17 cellular contexts compared by ENCODE assay signal in the genomic region with DNA sequence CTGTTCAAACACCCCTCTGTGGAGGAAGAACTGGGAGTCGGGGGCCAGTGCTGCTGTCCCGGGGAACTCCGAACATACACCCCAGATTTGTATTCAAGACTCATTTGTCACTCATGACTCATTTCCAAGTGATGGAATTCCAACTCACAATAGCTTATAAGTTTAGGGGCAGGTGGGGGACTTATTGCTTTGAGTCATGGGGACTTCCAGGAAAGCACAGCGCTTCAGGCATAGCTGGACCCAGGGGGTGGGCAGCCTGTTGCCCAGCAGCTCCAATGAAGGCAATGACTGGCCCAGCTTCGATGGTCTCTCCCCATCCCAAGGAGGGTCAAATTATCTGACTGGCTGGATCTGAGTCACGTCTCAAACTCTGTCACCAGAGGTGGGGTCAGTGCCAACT.
DNase-seq lines count a peak whose midpoint lies in the region; ATAC-seq and TF ChIP-seq lines count a peak whose summit lies in the region.
"Had no signal": no experiment of that assay in that cellular context is flagged by ENCODE, and none has a peak within 500 bp of the region (broad histone marks: within the 10 kb centered on the region; RNA-seq: fewer than 3 reads in every experiment).

No MANE protein-coding gene starts in this region.

- no peak overlapping the region; the same call in 1 of the 2 replicates for H3K27ac ChIP-seq in ACC112 (ENCODE audit: low read depth, low read length)
- H3K27ac ChIP-seq: parathyroid adenoma had no signal

- H3K36me3 Mint-ChIP-seq in HFFc6 (ENCODE audit: low read depth) (no peaks in the 10 kb centered on the region), immature natural killer cell (no peaks in the 10 kb centered on the region)

- no peaks in the 10 kb centered on the region for H3K79me2 ChIP-seq in ACC112 (ENCODE audit: control insufficient read depth, insufficient read depth, low read length, unreplicated experiment)
- H3K79me2 ChIP-seq: parathyroid adenoma had no signal

- H3K4me1 Mint-ChIP-seq in HFFc6 (ENCODE audit: low read depth): peaks cover 22% of the 10 kb centered on the region
- no peaks in the 10 kb centered on the region for H3K4me1 Mint-ChIP-seq in immature natural killer cell

- H3K36me3 ChIP-seq in ACC112 (ENCODE audit: insufficient read depth, low read length): no peaks in the 10 kb centered on the region
- H3K36me3 ChIP-seq in BE2C: no peaks in the 10 kb centered on the region

- TF ChIP-seq CTCF in HFFc6 (IDR thresholded peaks at IDR 0.05): no peak
- no peak for TF ChIP-seq CTCF in BE2C (IDR thresholded peaks at IDR 0.05; ENCODE audit: low read depth, low read length)

- DNase-seq in HFFc6 (peak; percentile 3), SW 1271 (lab: John Stamatoyannopoulos, UW) (peak; percentile 12 to 51), iris pigment epithelial cell (ENCODE audit: low read depth) (peak; percentile 76), immature natural killer cell (no peak), BE2C (no peak), NCI-H446 (lab: John Stamatoyannopoulos, UW) (no peak)
- DNase-seq: activated CD4-positive, alpha-beta memory T cell treated with anti-CD3 and anti-CD28 coated beads for 36 hours; AML-193; amniotic stem cell; cortex of kidney; KG1; NCI-H187 treated with DMSO at 0.1 percent for 48 hours; Right ventricle myocardium superior had no signal

- H3K4me1 ChIP-seq in ACC112 (ENCODE audit: control insufficient read depth, insufficient read depth, low read length, unreplicated experiment) (peaks cover 17% of the 10 kb centered on the region), BE2C (no peaks in the 10 kb centered on the region)
- H3K4me1 ChIP-seq: parathyroid adenoma had no signal

- no peaks in the 10 kb centered on the region for H3K9me3 ChIP-seq in BE2C

- H2AFZ ChIP-seq in ACC112 (ENCODE audit: low read length, unreplicated experiment): no peak overlapping the region
- H2AFZ ChIP-seq: parathyroid adenoma had no signal

- H3K27me3 Mint-ChIP-seq in HFFc6 (ENCODE audit: insufficient read depth): peaks cover 14% of the 10 kb centered on the region
- peaks cover 8 to 27% (median 10%) of the 10 kb centered on the region in 3 donors for H3K27me3 Mint-ChIP-seq in immature natural killer cell (ENCODE audit: low read depth in 3 of 3)

- no peak overlapping the region for H3K27ac Mint-ChIP-seq in HFFc6
- no peak overlapping the region for H3K27ac Mint-ChIP-seq in immature natural killer cell
- H3K27ac Mint-ChIP-seq: activated CD4-positive, alpha-beta memory T cell treated with anti-CD3 and anti-CD28 coated beads for 36 hours; activated T-helper 1 cell treated with anti-CD3 and anti-CD28 coated beads, Interleukin-12 subunit alpha, Interleukin-12 subunit beta, Interleukin-2, Interleukin-4 antibody, amounts not matched to agents 30 ng/mL and 10 ng/mL and 1 ng/mL, durations not matched to agents 14 hours and 24 hours and 36 hours had no signal

- no peak for ATAC-seq in HG03354 (IDR thresholded peaks at IDR 0.05; ENCODE audit: poor library complexity, severe bottlenecking, unreplicated experiment)

- H3K4me3 ChIP-seq in ACC112 (ENCODE audit: low read depth, low read length): 0 out of 2 replicates have a peak overlapping the region, but pooled peaks have one; percentile 8
- H3K4me3 ChIP-seq in BE2C (ENCODE audit: low read depth, low read length): no peak overlapping the region

- H3K27me3 ChIP-seq in ACC112 (ENCODE audit: insufficient read depth, low read length) (no peaks in the 10 kb centered on the region), BE2C (no peaks in the 10 kb centered on the region)

- H3K9me3 Mint-ChIP-seq in HFFc6 (peaks cover 5% of the 10 kb centered on the region; the same call in 1 of the 2 replicates), immature natural killer cell (peaks cover 0 to 4% (median 0%) of the 10 kb centered on the region in 6 donors)
- H3K9me3 Mint-ChIP-seq: activated T-helper 1 cell treated with anti-CD3 and anti-CD28 coated beads, Interleukin-12 subunit alpha, Interleukin-12 subunit beta, Interleukin-2, Interleukin-4 antibody, amounts not matched to agents 30 ng/mL and 10 ng/mL and 1 ng/mL, durations not matched to agents 14 hours and 24 hours and 36 hours had no signal

- no peak overlapping the region for H3K4me3 Mint-ChIP-seq in HFFc6
- H3K4me3 Mint-ChIP-seq in immature natural killer cell: no peak overlapping the region
- H3K4me3 Mint-ChIP-seq: activated CD4-positive, alpha-beta memory T cell treated with anti-CD3 and anti-CD28 coated beads for 36 hours; activated T-helper 1 cell treated with anti-CD3 and anti-CD28 coated beads, Interleukin-12 subunit alpha, Interleukin-12 subunit beta, Interleukin-2, Interleukin-4 antibody, amounts not matched to agents 30 ng/mL and 10 ng/mL and 1 ng/mL, durations not matched to agents 14 hours and 24 hours and 36 hours had no signal

Comparison
In these comparisons a context has a peak if more than half of its experiments do, and no peak if none do; other contexts are left out.
1. DNase-seq: peak in HFFc6 (single experiment), SW 1271 (2 of 2) and iris pigment epithelial cell (single experiment); none in immature natural killer cell (0 of 3), BE2C (single experiment) and NCI-H446 (0 of 2).